9 cellular contexts compared by ENCODE assay signal in genomic region chr1:24501371-24502167, GRCh38. TPM values are rescaled to one million over a fixed set of nuclear protein-coding genes. Genes with fewer than 3 reads are reported as not detected.
DNase-seq lines count a peak whose midpoint lies in the region; ATAC-seq and TF ChIP-seq lines count a peak whose summit lies in the region.
"Had no signal": no experiment of that assay in that cellular context is flagged by ENCODE, and none has a peak within 500 bp of the region (broad histone marks: within the 10 kb centered on the region; RNA-seq: fewer than 3 reads in every experiment).

No MANE protein-coding gene starts in this region.

- peak; percentile 29 to 37 for ATAC-seq in naive thymus-derived CD8-positive, alpha-beta T cell
- no peak for ATAC-seq in HG03378 (IDR thresholded peaks at IDR 0.05; ENCODE audit: unreplicated experiment)

- peak; percentile 48 for DNase-seq in AG08395 (ENCODE audit: low spot score)
- DNase-seq in GM23248: peak; percentile 62
- no peak for DNase-seq in RWPE1 (ENCODE audit: low spot score)
- DNase-seq in naive thymus-derived CD8-positive, alpha-beta T cell: peak in 7 of 10 donors; percentile 23 to 68 (median 46)
- no peak for DNase-seq in NCI-H524 (lab: John Stamatoyannopoulos, UW)
- DNase-seq in DMS153 treated with DMSO at 0.1 percent for 48 hours (lab: John Stamatoyannopoulos, UW; ENCODE audit: unreplicated experiment): no peak

- CTCF ChIA-PET in RWPE1 (lab: Yijun Ruan, JAX): interaction anchor here (0.6 to 1.7 kb wide), 3 partner anchors 23 to 232 kb away, joined by 3 to 9 read pairs (median 3); partner anchors contain the start of gene NIPAL3

- H3K27me3 ChIP-seq in GM23248 (replicated peaks; ENCODE audit: insufficient read depth) (no peaks in the 10 kb centered on the region), duodenal mucosa (ENCODE audit: control insufficient read depth in 1 of 2, insufficient read depth in 2 of 2, low read length in 2 of 2) (no peaks in the 10 kb centered on the region)

- no peaks in the 10 kb centered on the region for H3K9me2 ChIP-seq in GM23248 (ENCODE audit: insufficient read depth)

- H3K36me3 Mint-ChIP-seq in naive thymus-derived CD8-positive, alpha-beta T cell: peaks cover 6 to 14% (median 13%) of the 10 kb centered on the region in 3 donors

- peak overlapping the region; percentile 80 to 93 (median 88) for H3K4me3 Mint-ChIP-seq in naive thymus-derived CD8-positive, alpha-beta T cell

- H2AFZ ChIP-seq in GM23248: peak overlapping the region; percentile 85

- peak overlapping the region; percentile 82 for H3K4me2 ChIP-seq in GM23248 (ENCODE audit: unreplicated experiment)

- peaks cover 0 to 6% (median 0%) of the 10 kb centered on the region in 9 donors for H3K9me3 Mint-ChIP-seq in naive thymus-derived CD8-positive, alpha-beta T cell

- POLR2A ChIA-PET in RWPE1 (lab: Yijun Ruan, JAX; ENCODE audit: low non-redundant PET): interaction anchor here (0.6 to 1.1 kb wide), 2 partner anchors 44 to 107 kb away, joined by 3 read pairs; no protein-coding TSS in a partner anchor
- POLR2A ChIA-PET in naive thymus-derived CD8-positive, alpha-beta T cell (lab: Charles Lee): interaction anchor here (0.6 to 20.4 kb wide), 25 partner anchors 11 to 524 kb away, joined by 3 to 930 read pairs (median 8); partner anchors contain the start of genes NIPAL3, SRRM1 and STPG1

- H3F3A ChIP-seq in GM23248 (ENCODE audit: insufficient read depth): peaks cover 14% of the 10 kb centered on the region

- no peaks in the 10 kb centered on the region for H4K20me1 ChIP-seq in GM23248 (ENCODE audit: insufficient read depth)

- H3K36me3 ChIP-seq in GM23248 (ENCODE audit: low read depth) (no peaks in the 10 kb centered on the region), duodenal mucosa (ENCODE audit: control insufficient read depth in 1 of 2, insufficient read depth in 2 of 2, low read length in 2 of 2) (no peaks in the 10 kb centered on the region)

- peaks cover 0 to 4% (median 0%) of the 10 kb centered on the region in 5 donors for H3K27me3 Mint-ChIP-seq in naive thymus-derived CD8-positive, alpha-beta T cell

- H3K4me3 ChIP-seq in GM23248 (peak overlapping the region; percentile 80), duodenal mucosa (ENCODE audit: low read depth in 1 of 2, low read length in 2 of 2) (peak overlapping the region; percentile 79 to 82)

- H3K79me2 ChIP-seq in GM23248 (ENCODE audit: insufficient read depth): peaks cover 23% of the 10 kb centered on the region; the same call in 1 of the 2 replicates

- H3K4me1 ChIP-seq in GM23248 (ENCODE audit: insufficient read depth) (peaks cover 7% of the 10 kb centered on the region; the same call in 1 of the 2 replicates), duodenal mucosa (ENCODE audit: control insufficient read depth in 1 of 2, insufficient read depth in 2 of 2, low read length in 2 of 2) (peaks cover 17 to 19% of the 10 kb centered on the region in 2 donors)

- peaks cover 30 to 58% (median 54%) of the 10 kb centered on the region in 4 donors for H3K4me1 Mint-ChIP-seq in naive thymus-derived CD8-positive, alpha-beta T cell

- TF ChIP-seq CTCF in RWPE1 (conservative IDR thresholded peaks at IDR 0.05; ENCODE audit: low read depth): no peak

- H3K27ac ChIP-seq in GM23248 (peak overlapping the region; percentile 64), RWPE1 (peak overlapping the region; percentile 82), duodenal mucosa (ENCODE audit: low read depth, low read length) (peak overlapping the region; percentile 80)

- peak overlapping the region; percentile 94 to 99 (median 97) for H3K27ac Mint-ChIP-seq in naive thymus-derived CD8-positive, alpha-beta T cell

- H3K9ac ChIP-seq in GM23248: peak overlapping the region; percentile 79
- H3K9ac ChIP-seq in duodenal mucosa (ENCODE audit: low read depth in 1 of 2, low read length in 2 of 2): peak overlapping the region; percentile 77 to 90

- WGBS in GM23248 (ENCODE audit: low coverage in 1 of 2, low lambda C conversion rate in 2 of 2, missing lambda C conversion rate in 2 of 2), 2 experiments: 32 to 34% methylated on average over 20 of the region's 20 CpGs

- H3K9me3 ChIP-seq in GM23248 (ENCODE audit: low read depth): no peaks in the 10 kb centered on the region
- H3K9me3 ChIP-seq in duodenal mucosa (ENCODE audit: control insufficient read depth in 1 of 2, low read length in 2 of 2): no peaks in the 10 kb centered on the region

- in situ Hi-C loops in GM23248 (cut with MboI): no loop called here

RNA-seq across cellular contexts. Expression of gene RCAN3, which starts 1.1 kb away (rescaled TPM):
- 10.1 and 10.8 TPM in 2 replicates for total RNA-seq in GM23248 (2014; rRNA removed; shearing (Covaris generic))
- polyA plus RNA-seq in GM23248 (2016; fragmentation: Nextera tagmentation; extraction: Ambion mirVana): 7.9 and 8.6 TPM in 2 replicates
- total RNA-seq in naive thymus-derived CD8-positive, alpha-beta T cell: 100 to 1,000 TPM; 212 to 217 TPM
- 100 to 1,000 TPM; 103 to 152 (median 150) TPM for polyA plus RNA-seq in naive thymus-derived CD8-positive, alpha-beta T cell

RNA-seq across cellular contexts. Expression of gene NCMAP, which starts 54.3 kb away (rescaled TPM):
- total RNA-seq in GM23248 (2014; rRNA removed; shearing (Covaris generic)): not detected in 2 replicates
- polyA plus RNA-seq in GM23248 (2016; fragmentation: Nextera tagmentation; extraction: Ambion mirVana): not detected in 2 replicates
- under 1 TPM in 1 of 2 experiments, not detected in 1; 0.21 TPM for total RNA-seq in naive thymus-derived CD8-positive, alpha-beta T cell
- under 1 TPM in 2 of 3 donors, not detected in 1; 0.03 to 0.09 TPM for polyA plus RNA-seq in naive thymus-derived CD8-positive, alpha-beta T cell
- total RNA-seq: lung microvascular endothelial cell had no signal

Comparison
In these comparisons a context has a peak if more than half of its experiments do, and no peak if none do; other contexts are left out.
1. DNase-seq: peak in AG08395 (single experiment), GM23248 (single experiment) and naive thymus-derived CD8-positive, alpha-beta T cell (7 of 10); none in RWPE1 (single experiment), NCI-H524 (0 of 2) and DMS153 treated with DMSO at 0.1 percent for 48 hours (single experiment).
2. RNA of gene RCAN3, which starts 1.1 kb away (total RNA-seq): 212 to 217 TPM in naive thymus-derived CD8-positive, alpha-beta T cell; 10.1 to 10.8 TPM in GM23248; every median in the first group is over 10 times any median in the second.
3. Peak in every context shown above with its lines, with median percentiles within 50 percentile points of each other: H3K27ac ChIP-seq.